ENCODE assay signal across 9 cellular contexts in genomic region chr2:218959141-218959731, GRCh38. TPM values are rescaled to one million over a fixed set of nuclear protein-coding genes. Genes with fewer than 3 reads are reported as not detected.
A peak's percentile ranks its signal among the peaks of the same experiment; 100 is the strongest.
DNase-seq lines count a peak whose midpoint lies in the region; ATAC-seq, FAIRE-seq and TF ChIP-seq lines count a peak whose summit lies in the region.
"Had no signal": no experiment of that assay in that cellular context is flagged by ENCODE, and none has a peak within 500 bp of the region (broad histone marks: within the 10 kb centered on the region; RNA-seq: fewer than 3 reads in every experiment).

CDK5R2 (plus strand) TSS chr2:218959666; CDS start chr2:218959821, 155 bp downstream.

- peak; percentile 83 to 98 for ATAC-seq in activated naive CD4-positive, alpha-beta T cell treated with anti-CD3 and anti-CD28 coated beads, Interleukin-2, amount 50 U/mL, for 72 hours
- ATAC-seq in pancreas = peak; percentile 42 to 82 (median 76)

- no peaks in the 10 kb centered on the region for H3K9me3 Mint-ChIP-seq in activated naive CD4-positive, alpha-beta T cell treated with anti-CD3 and anti-CD28 coated beads, Interleukin-2, amount 50 U/mL, for 72 hours
- no peaks in the 10 kb centered on the region for H3K9me3 Mint-ChIP-seq in type B pancreatic cell

- no peaks in the 10 kb centered on the region for H3K79me2 ChIP-seq in GM23248 (ENCODE audit: insufficient read depth)
- no peaks in the 10 kb centered on the region for H3K79me2 ChIP-seq in Karpas-422 (ENCODE audit: low read length)

- peaks cover 18% of the 10 kb centered on the region for H3K4me1 Mint-ChIP-seq in type B pancreatic cell (ENCODE audit: unreplicated experiment)

- no peaks in the 10 kb centered on the region; the same call in 1 of the 2 replicates for H3F3A ChIP-seq in GM23248 (ENCODE audit: insufficient read depth)

- H3K9ac ChIP-seq in GM23248 (no peak within 1 kb of the TSS), Karpas-422 (ENCODE audit: low read length) (peak within 1 kb of the TSS; percentile 69)

- 4 to 6% methylated on average over 21 to 34 of the region's 37 CpGs for WGBS in GM23248 (ENCODE audit: low coverage in 1 of 2, low lambda C conversion rate in 2 of 2, missing lambda C conversion rate in 2 of 2), 2 experiments
- 5 to 8% methylated on average over 28 to 37 of the region's 37 CpGs for WGBS in pancreas, 2 donors

- H4K20me1 ChIP-seq in GM23248 (ENCODE audit: insufficient read depth) (no peaks in the 10 kb centered on the region), Karpas-422 (ENCODE audit: insufficient read depth, low read depth, low read length) (no peaks in the 10 kb centered on the region)

- no peaks in the 10 kb centered on the region for H3K9me3 ChIP-seq in GM23248 (ENCODE audit: low read depth)
- H3K9me3 ChIP-seq in Karpas-422 (ENCODE audit: low read length) = no peaks in the 10 kb centered on the region
- no peaks in the 10 kb centered on the region for H3K9me3 ChIP-seq in pancreas

- peak within 1 kb of the TSS; percentile 84 for H3K4me3 Mint-ChIP-seq in type B pancreatic cell

- H3K27ac ChIP-seq in GM23248 = no peak within 1 kb of the TSS
- H3K27ac ChIP-seq in Karpas-422 (ENCODE audit: low read length) = no peak within 1 kb of the TSS
- H3K27ac ChIP-seq in pancreas = no peak within 1 kb of the TSS

- DNase-seq in ELF-1 (ENCODE audit: low read depth, low spot score) (peak; percentile 93), GM23248 (peak; percentile 85), Karpas-422 (peak; percentile 98), RCC 7860 (ENCODE audit: low spot score) (peak; percentile 50), glomerular visceral epithelial cell (ENCODE audit: extremely low spot score) (peak; percentile 82), pancreas (peak; percentile 59 to 83 (median 71)), type B pancreatic cell (ENCODE audit: extremely low spot score, unreplicated experiment) (peak; percentile 92)
- peak in 1 of 2 donors; percentile 83 for DNase-seq in activated naive CD4-positive, alpha-beta T cell treated with anti-CD3 and anti-CD28 coated beads, Interleukin-2, amount 50 U/mL, for 72 hours (ENCODE audit: low spot score in 2 of 2)

- no peaks in the 10 kb centered on the region for H3K4me1 ChIP-seq in GM23248 (ENCODE audit: insufficient read depth)
- peaks cover 17% of the 10 kb centered on the region for H3K4me1 ChIP-seq in Karpas-422 (ENCODE audit: low read length)
- H3K4me1 ChIP-seq in pancreas = no peaks in the 10 kb centered on the region

- in situ Hi-C loops in GM23248 (cut with MboI) = no loop called here

- H3K27me3 Mint-ChIP-seq in type B pancreatic cell = peaks cover 89% of the 10 kb centered on the region

- no peaks in the 10 kb centered on the region for H3K36me3 ChIP-seq in GM23248 (ENCODE audit: low read depth)
- no peaks in the 10 kb centered on the region for H3K36me3 ChIP-seq in Karpas-422 (ENCODE audit: insufficient read depth, low read length)
- no peaks in the 10 kb centered on the region for H3K36me3 ChIP-seq in pancreas

- H3K4me2 ChIP-seq in GM23248 (ENCODE audit: unreplicated experiment) (peak within 1 kb of the TSS; percentile 80), Karpas-422 (ENCODE audit: low read depth, low read length, poor library complexity, severe bottlenecking) (peak within 1 kb of the TSS; percentile 75)

- H3K27me3 ChIP-seq in GM23248 (replicated peaks; ENCODE audit: insufficient read depth) (peaks cover 44% of the 10 kb centered on the region), Karpas-422 (ENCODE audit: low read length) (no peaks in the 10 kb centered on the region), pancreas (peaks cover 0 to 51% (median 7%) of the 10 kb centered on the region in 4 donors)

- TF ChIP-seq CTCF in pancreas (IDR thresholded peaks at IDR 0.05) (no peak), type B pancreatic cell (conservative IDR thresholded peaks at IDR 0.05) (no peak)

- peak within 1 kb of the TSS; percentile 69 for H3K4me3 ChIP-seq in GM23248
- peak within 1 kb of the TSS; percentile 67 for H3K4me3 ChIP-seq in Karpas-422 (ENCODE audit: low read length)
- H3K4me3 ChIP-seq in pancreas = peak within 1 kb of the TSS; percentile 16 to 45 (median 26)

- FAIRE-seq in RCC 7860 (lab: Jason Lieb, UNC) (no peak), pancreas (lab: Jason Lieb, UNC) (no peak)

- H3K36me3 Mint-ChIP-seq in activated naive CD4-positive, alpha-beta T cell treated with anti-CD3 and anti-CD28 coated beads, Interleukin-2, amount 50 U/mL, for 72 hours = no peaks in the 10 kb centered on the region
- H3K36me3 Mint-ChIP-seq in type B pancreatic cell = no peaks in the 10 kb centered on the region

- peak within 1 kb of the TSS; percentile 63 for H2AFZ ChIP-seq in GM23248
- peak within 1 kb of the TSS; percentile 90 for H2AFZ ChIP-seq in Karpas-422 (ENCODE audit: low read length)

- H3K9me2 ChIP-seq in GM23248 (ENCODE audit: insufficient read depth) (no peaks in the 10 kb centered on the region), Karpas-422 (replicated peaks; ENCODE audit: insufficient read depth, low read length) (no peaks in the 10 kb centered on the region)

- H3K27ac Mint-ChIP-seq in activated naive CD4-positive, alpha-beta T cell treated with anti-CD3 and anti-CD28 coated beads, Interleukin-2, amount 50 U/mL, for 72 hours = no peak within 1 kb of the TSS
- no peak within 1 kb of the TSS for H3K27ac Mint-ChIP-seq in type B pancreatic cell

- intact Hi-C loops in pancreas (cut with DNase I) = no loop called here

RNA-seq across cellular contexts. Expression of gene CDK5R2, which starts in this region (rescaled TPM):
- total RNA-seq in GM23248 (2014; rRNA removed; shearing (Covaris generic)) = not detected in 2 replicates
- polyA plus RNA-seq in GM23248 (2016; fragmentation: Nextera tagmentation; extraction: Ambion mirVana) (not detected in 2 replicates), pancreas (1 to 10 TPM; 4.2 to 8.6 TPM)
- 0.61 TPM in 1 of 2 replicates, not detected in the other for total RNA-seq in Karpas-422 (2014; rRNA removed; shearing (Covaris generic); ENCODE audit: low replicate concordance)
- total RNA-seq in activated naive CD4-positive, alpha-beta T cell treated with anti-CD3 and anti-CD28 coated beads, Interleukin-2, amount 50 U/mL, for 72 hours = not detected
- total RNA-seq in pancreas (1 to 10 TPM in 2 of 6 donors, under 1 TPM in 4; 0.19 to 1.7 (median 0.65) TPM), type B pancreatic cell (ENCODE audit: low replicate concordance) (5.9 and 10.0 TPM in 2 replicates)
- total RNA-seq: subcutaneous adipose tissue had no signal

Comparison
In these comparisons a context has a peak if more than half of its experiments do, and no peak if none do; other contexts are left out.
1. Peak in DNase-seq, H3K4me3 ChIP-seq and H3K4me2 ChIP-seq in GM23248; RNA of the gene not detected or under 1 TPM.
2. Peak in DNase-seq, H3K4me3 ChIP-seq, H3K9ac ChIP-seq and H3K4me2 ChIP-seq in Karpas-422; RNA of the gene not detected or under 1 TPM.
3. Peak in ATAC-seq in activated naive CD4-positive, alpha-beta T cell treated with anti-CD3 and anti-CD28 coated beads, Interleukin-2, amount 50 U/mL, for 72 hours; RNA of the gene not detected or under 1 TPM.